2 cellular contexts compared by ENCODE assay signal in the genomic region with DNA sequence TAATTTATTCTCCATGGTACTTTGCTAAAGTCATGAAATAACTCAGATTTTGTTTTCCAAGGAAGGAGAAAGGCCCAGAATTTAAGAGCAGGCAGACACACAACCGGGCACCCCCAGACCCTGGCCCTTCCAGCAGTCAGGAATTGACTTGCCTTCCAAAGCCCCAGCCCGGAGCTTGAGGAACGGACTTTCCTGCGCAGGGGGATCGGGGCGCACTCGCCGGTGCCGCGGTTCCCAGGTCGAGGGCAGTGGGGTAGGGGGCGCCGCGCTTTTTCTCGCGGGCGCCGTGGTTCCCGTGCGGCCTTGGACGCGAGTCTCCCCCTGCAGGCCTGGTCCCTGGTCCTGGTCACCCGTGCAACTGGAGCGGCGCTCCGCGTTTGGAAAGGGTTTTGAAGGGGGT.
TF ChIP-seq lines count a peak whose summit lies in the region.

No MANE protein-coding gene starts in this region.

TF ChIP-seq in K562, 482 proteins besides CTCF, POLR2A, EP300 and RAD21 (continued from another document and continues in another):
- TF ChIP-seq, protein P1, sequence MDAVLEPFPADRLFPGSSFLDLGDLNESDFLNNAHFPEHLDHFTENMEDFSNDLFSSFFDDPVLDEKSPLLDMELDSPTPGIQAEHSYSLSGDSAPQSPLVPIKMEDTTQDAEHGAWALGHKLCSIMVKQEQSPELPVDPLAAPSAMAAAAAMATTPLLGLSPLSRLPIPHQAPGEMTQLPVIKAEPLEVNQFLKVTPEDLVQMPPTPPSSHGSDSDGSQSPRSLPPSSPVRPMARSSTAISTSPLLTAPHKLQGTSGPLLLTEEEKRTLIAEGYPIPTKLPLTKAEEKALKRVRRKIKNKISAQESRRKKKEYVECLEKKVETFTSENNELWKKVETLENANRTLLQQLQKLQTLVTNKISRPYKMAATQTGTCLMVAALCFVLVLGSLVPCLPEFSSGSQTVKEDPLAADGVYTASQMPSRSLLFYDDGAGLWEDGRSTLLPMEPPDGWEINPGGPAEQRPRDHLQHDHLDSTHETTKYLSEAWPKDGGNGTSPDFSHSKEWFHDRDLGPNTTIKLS (IDR thresholded peaks at IDR 0.05; ENCODE audit: borderline replicate concordance, low read depth) = peak; percentile 37; the same call in 1 of the 2 replicates
- TF ChIP-seq RBFOX2 (IDR thresholded peaks at IDR 0.05; ENCODE audit: low read depth, low read length) (peak; percentile 72), ZFX (CRISPR knock-in tag; IDR thresholded peaks at IDR 0.05) (peak; percentile 85), ZBTB49 (CRISPR knock-in tag; IDR thresholded peaks at IDR 0.05; ENCODE audit: borderline replicate concordance) (no peak), GABPB2 (CRISPR knock-in tag; conservative IDR thresholded peaks at IDR 0.05) (no peak), POLR2G (IDR thresholded peaks at IDR 0.05; ENCODE audit: low read depth, low read length) (peak; percentile 75), PHF20 (IDR thresholded peaks at IDR 0.05; ENCODE audit: partially characterized antibody) (peak; percentile 27), ESRRA (IDR thresholded peaks at IDR 0.05; ENCODE audit: borderline replicate concordance, low read depth) (0 out of 2 replicates have a peak, but pooled peaks have one; percentile 11)
- TF ChIP-seq, protein P2, sequence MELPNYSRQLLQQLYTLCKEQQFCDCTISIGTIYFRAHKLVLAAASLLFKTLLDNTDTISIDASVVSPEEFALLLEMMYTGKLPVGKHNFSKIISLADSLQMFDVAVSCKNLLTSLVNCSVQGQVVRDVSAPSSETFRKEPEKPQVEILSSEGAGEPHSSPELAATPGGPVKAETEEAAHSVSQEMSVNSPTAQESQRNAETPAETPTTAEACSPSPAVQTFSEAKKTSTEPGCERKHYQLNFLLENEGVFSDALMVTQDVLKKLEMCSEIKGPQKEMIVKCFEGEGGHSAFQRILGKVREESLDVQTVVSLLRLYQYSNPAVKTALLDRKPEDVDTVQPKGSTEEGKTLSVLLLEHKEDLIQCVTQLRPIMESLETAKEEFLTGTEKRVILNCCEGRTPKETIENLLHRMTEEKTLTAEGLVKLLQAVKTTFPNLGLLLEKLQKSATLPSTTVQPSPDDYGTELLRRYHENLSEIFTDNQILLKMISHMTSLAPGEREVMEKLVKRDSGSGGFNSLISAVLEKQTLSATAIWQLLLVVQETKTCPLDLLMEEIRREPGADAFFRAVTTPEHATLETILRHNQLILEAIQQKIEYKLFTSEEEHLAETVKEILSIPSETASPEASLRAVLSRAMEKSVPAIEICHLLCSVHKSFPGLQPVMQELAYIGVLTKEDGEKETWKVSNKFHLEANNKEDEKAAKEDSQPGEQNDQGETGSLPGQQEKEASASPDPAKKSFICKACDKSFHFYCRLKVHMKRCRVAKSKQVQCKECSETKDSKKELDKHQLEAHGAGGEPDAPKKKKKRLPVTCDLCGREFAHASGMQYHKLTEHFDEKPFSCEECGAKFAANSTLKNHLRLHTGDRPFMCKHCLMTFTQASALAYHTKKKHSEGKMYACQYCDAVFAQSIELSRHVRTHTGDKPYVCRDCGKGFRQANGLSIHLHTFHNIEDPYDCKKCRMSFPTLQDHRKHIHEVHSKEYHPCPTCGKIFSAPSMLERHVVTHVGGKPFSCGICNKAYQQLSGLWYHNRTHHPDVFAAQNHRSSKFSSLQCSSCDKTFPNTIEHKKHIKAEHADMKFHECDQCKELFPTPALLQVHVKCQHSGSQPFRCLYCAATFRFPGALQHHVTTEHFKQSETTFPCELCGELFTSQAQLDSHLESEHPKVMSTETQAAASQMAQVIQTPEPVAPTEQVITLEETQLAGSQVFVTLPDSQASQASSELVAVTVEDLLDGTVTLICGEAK (IDR thresholded peaks at IDR 0.05) = peak; percentile 48; the same call in 1 of the 2 replicates
- TF ChIP-seq, protein P2 (CRISPR knock-in tag; IDR thresholded peaks at IDR 0.05) = no peak

TF ChIP-seq in HepG2, 621 proteins besides CTCF, POLR2A, EP300 and RAD21 (continued from another document):
- TF ChIP-seq ZBTB33 (CRISPR knock-in tag; IDR thresholded peaks at IDR 0.05) = peak; percentile 97
- TF ChIP-seq ZBTB38 (CRISPR knock-in tag; IDR thresholded peaks at IDR 0.05) = peak; percentile 70; the same call in 1 of the 2 replicates
- peak; percentile 77 for TF ChIP-seq HOXA3 (CRISPR knock-in tag; IDR thresholded peaks at IDR 0.05)
- 0 out of 2 replicates have a peak, but pooled peaks have one; percentile 48 for TF ChIP-seq ZNF75D (CRISPR knock-in tag; IDR thresholded peaks at IDR 0.05; ENCODE audit: borderline replicate concordance)
- TF ChIP-seq POGZ (CRISPR knock-in tag; IDR thresholded peaks at IDR 0.05) = peak; percentile 54; the same call in 1 of the 2 replicates
- TF ChIP-seq ZNF597 (CRISPR knock-in tag; IDR thresholded peaks at IDR 0.05) = no peak
- TF ChIP-seq CENPX (CRISPR knock-in tag; IDR thresholded peaks at IDR 0.05) = no peak
- no peak for TF ChIP-seq USF2 (IDR thresholded peaks at IDR 0.05; ENCODE audit: low read depth, low read length)
- no peak for TF ChIP-seq USF2 (CRISPR knock-in tag; IDR thresholded peaks at IDR 0.05; ENCODE audit: borderline replicate concordance)
- TF ChIP-seq, protein P3, sequence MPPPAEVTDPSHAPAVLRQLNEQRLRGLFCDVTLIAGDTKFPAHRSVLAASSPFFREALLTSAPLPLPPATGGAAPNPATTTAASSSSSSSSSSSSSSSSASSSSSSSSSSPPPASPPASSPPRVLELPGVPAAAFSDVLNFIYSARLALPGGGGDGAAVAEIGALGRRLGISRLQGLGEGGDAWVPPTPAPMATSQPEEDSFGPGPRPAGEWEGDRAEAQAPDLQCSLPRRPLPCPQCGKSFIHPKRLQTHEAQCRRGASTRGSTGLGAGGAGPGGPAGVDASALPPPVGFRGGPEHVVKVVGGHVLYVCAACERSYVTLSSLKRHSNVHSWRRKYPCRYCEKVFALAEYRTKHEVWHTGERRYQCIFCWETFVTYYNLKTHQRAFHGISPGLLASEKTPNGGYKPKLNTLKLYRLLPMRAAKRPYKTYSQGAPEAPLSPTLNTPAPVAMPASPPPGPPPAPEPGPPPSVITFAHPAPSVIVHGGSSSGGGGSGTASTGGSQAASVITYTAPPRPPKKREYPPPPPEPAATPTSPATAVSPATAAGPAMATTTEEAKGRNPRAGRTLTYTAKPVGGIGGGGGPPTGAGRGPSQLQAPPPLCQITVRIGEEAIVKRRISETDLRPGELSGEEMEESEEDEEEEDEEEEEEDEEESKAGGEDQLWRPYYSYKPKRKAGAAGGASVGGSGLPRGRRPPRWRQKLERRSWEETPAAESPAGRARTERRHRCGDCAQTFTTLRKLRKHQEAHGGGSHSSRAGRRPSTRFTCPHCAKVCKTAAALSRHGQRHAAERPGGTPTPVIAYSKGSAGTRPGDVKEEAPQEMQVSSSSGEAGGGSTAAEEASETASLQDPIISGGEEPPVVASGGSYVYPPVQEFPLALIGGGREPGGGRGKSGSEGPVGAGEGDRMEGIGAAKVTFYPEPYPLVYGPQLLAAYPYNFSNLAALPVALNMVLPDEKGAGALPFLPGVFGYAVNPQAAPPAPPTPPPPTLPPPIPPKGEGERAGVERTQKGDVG (CRISPR knock-in tag; IDR thresholded peaks at IDR 0.05; ENCODE audit: borderline replicate concordance) = 0 out of 2 replicates have a peak, but pooled peaks have one; percentile 53
